Comparison of ENCODE assay signal across 15 cellular contexts in the genomic region with DNA sequence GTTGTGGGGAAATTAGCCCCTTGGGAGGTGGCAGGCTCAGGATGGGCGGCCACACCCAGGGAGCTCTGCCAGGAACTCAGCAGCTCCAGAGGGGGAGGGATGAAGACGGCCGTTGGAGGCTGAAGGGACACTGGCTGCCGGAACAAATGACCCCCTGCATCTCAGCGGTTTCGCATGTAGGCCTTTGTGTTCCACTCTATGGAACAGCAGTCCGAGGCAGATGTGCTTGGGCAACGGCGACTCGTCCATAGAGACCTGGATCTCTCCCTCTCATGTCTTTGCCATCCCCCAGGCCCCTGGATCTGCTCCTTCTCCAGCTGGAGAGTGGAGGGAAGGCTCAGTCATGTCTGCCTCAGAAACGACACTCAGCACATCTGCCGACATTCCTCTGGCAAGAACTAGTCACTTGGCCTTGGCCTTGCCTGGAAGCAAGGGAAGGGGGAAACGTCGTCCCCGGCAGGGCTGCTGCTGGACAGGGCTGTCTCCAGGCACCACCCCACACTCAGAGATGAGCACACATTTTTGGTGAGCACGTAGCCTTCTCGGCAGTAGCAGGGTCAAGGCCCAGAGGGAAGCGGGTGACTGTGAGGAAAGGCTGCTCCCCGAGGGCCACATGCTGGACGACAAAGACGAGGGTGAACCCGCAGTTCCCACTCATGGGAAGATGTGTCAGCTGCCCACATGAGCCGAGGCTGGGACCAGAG.
DNase-seq lines count a peak whose midpoint lies in the region; ATAC-seq and TF ChIP-seq lines count a peak whose summit lies in the region.
"Had no signal": no experiment of that assay in that cellular context is flagged by ENCODE, and none has a peak within 500 bp of the region (broad histone marks: within the 10 kb centered on the region; RNA-seq: fewer than 3 reads in every experiment).

No MANE protein-coding gene starts in this region.

- peaks cover 37% of the 10 kb centered on the region for H3K27me3 Mint-ChIP-seq in T-helper 17 cell
- H3K27me3 Mint-ChIP-seq: activated CD4-positive, alpha-beta memory T cell treated with anti-CD3 and anti-CD28 coated beads, Interleukin-2, amount 10 ng/mL, durations not matched to agents 7 days and 5 days had no signal

- POLR2A ChIA-PET in IMR-90 (lab: Charles Lee; ENCODE audit: unreplicated experiment): no interaction called here

- H2BK20ac ChIP-seq in IMR-90 (ENCODE audit: low read depth, low read length): peak overlapping the region; percentile 73

- TF ChIP-seq CTCF in IMR-90 (conservative IDR thresholded peaks at IDR 0.05; ENCODE audit: low read depth, low read length) (no peak), mucosa of descending colon (IDR thresholded peaks at IDR 0.05) (no peak), tibial nerve (IDR thresholded peaks at IDR 0.05) (no peak)

- peak overlapping the region; percentile 84 for H2BK120ac ChIP-seq in IMR-90 (ENCODE audit: low read depth, low read length)

- no peaks in the 10 kb centered on the region for H3K9me3 ChIP-seq in IMR-90 (ENCODE audit: control insufficient read depth, insufficient read depth, low read length)
- H3K9me3 ChIP-seq in mucosa of descending colon: no peaks in the 10 kb centered on the region
- H3K9me3 ChIP-seq in tibial nerve: no peaks in the 10 kb centered on the region
- H3K9me3 ChIP-seq in T-helper 17 cell (ENCODE audit: control insufficient read depth, low read length, poor library complexity, severe bottlenecking): no peaks in the 10 kb centered on the region
- H3K9me3 ChIP-seq: thoracic aorta had no signal

- peak overlapping the region; percentile 89 for H2AK5ac ChIP-seq in IMR-90 (ENCODE audit: low read depth, low read length)

- no peaks in the 10 kb centered on the region for H3K36me3 Mint-ChIP-seq in T-helper 17 cell (ENCODE audit: low read depth)

- peak overlapping the region; percentile 24; the same call in 1 of the 2 replicates for H4K5ac ChIP-seq in IMR-90 (ENCODE audit: low read depth, low read length)

- H3K23ac ChIP-seq in IMR-90 (ENCODE audit: low read depth, low read length): peak overlapping the region; percentile 48; the same call in 1 of the 2 replicates

- H3K9me1 ChIP-seq in IMR-90 (ENCODE audit: insufficient read depth, low read length): peaks cover 25% of the 10 kb centered on the region

- peak overlapping the region; percentile 67 for H4K91ac ChIP-seq in IMR-90 (ENCODE audit: insufficient read depth, low read depth, low read length)

- no peak overlapping the region for H3K4me2 ChIP-seq in IMR-90 (ENCODE audit: low read depth, low read length)

- H4K8ac ChIP-seq in IMR-90 (ENCODE audit: low read depth in 2 of 2, low read length in 2 of 2): peak overlapping the region; percentile 27 to 75; a peak in 3 of 4 replicates

- no peak overlapping the region for H3K27ac Mint-ChIP-seq in T-helper 17 cell
- H3K27ac Mint-ChIP-seq: activated CD4-positive, alpha-beta memory T cell treated with anti-CD3 and anti-CD28 coated beads, Interleukin-2, amount 10 ng/mL, durations not matched to agents 7 days and 5 days had no signal

- H3K4me3 ChIP-seq in IMR-90 (ENCODE audit: insufficient read depth, low read depth, low read length) (no peak overlapping the region), mucosa of descending colon (no peak overlapping the region), tibial nerve (no peak overlapping the region)
- H3K4me3 ChIP-seq: thoracic aorta had no signal

- peak overlapping the region; percentile 37; the same call in 1 of the 3 replicates for H2BK15ac ChIP-seq in IMR-90 (ENCODE audit: low read depth, low read length)

- peak overlapping the region; percentile 62 for H2BK5ac ChIP-seq in IMR-90 (ENCODE audit: low read depth, low read length, poor library complexity, severe bottlenecking)

- H3K27me3 ChIP-seq in IMR-90 (ENCODE audit: control insufficient read depth, insufficient read depth, low read length) (no peaks in the 10 kb centered on the region; the same call in none of the 2 replicates), tibial nerve (no peaks in the 10 kb centered on the region)

- H3K79me1 ChIP-seq in IMR-90 (ENCODE audit: low read depth in 1 of 2, low read length in 2 of 2): no peaks in the 10 kb centered on the region

- H3K36me3 ChIP-seq in IMR-90 (ENCODE audit: control insufficient read depth, insufficient read depth, low read length) (no peaks in the 10 kb centered on the region), mucosa of descending colon (ENCODE audit: low read depth) (no peaks in the 10 kb centered on the region), tibial nerve (no peaks in the 10 kb centered on the region)
- H3K36me3 ChIP-seq: thoracic aorta had no signal

- H3K4me1 ChIP-seq in IMR-90 (ENCODE audit: control insufficient read depth, insufficient read depth, low read length): peaks cover 11% of the 10 kb centered on the region
- H3K4me1 ChIP-seq in mucosa of descending colon (ENCODE audit: low read depth): no peaks in the 10 kb centered on the region
- peaks cover 0 to 23% (median 2%) of the 10 kb centered on the region in 4 donors for H3K4me1 ChIP-seq in tibial nerve

- peak overlapping the region; percentile 37; the same call in 1 of the 2 replicates for H3K27ac ChIP-seq in IMR-90 (ENCODE audit: insufficient read depth, low read length)
- peak overlapping the region; percentile 85 for H3K27ac ChIP-seq in epithelial cell of prostate
- H3K27ac ChIP-seq in tibial nerve: peak overlapping the region in 3 of 4 donors; percentile 19 to 66 (median 61)
- H3K27ac ChIP-seq: C4-2B, thoracic aorta had no signal

- in situ Hi-C loops in IMR-90 (cut with MboI; ENCODE audit: low sequenced_read_pairs): no loop called here

- WGBS in IMR-90 (ENCODE audit: extremely low coverage in 2 of 2, insufficient read length in 1 of 2), 2 experiments: 90% methylated on average over 6 of the region's 23 CpGs; no CpG with 5 or more reads in 1 of the 2 experiments
- 75 to 77% methylated on average over 20 to 23 of the region's 23 CpGs for WGBS in tibial nerve, 2 donors

- H3K18ac ChIP-seq in IMR-90 (ENCODE audit: low read depth, low read length): peak overlapping the region; percentile 37; the same call in 1 of the 2 replicates

- H3K4me3 Mint-ChIP-seq in T-helper 17 cell: no peak overlapping the region
- H3K4me3 Mint-ChIP-seq: activated CD4-positive, alpha-beta memory T cell treated with anti-CD3 and anti-CD28 coated beads, Interleukin-2, amount 10 ng/mL, durations not matched to agents 7 days and 5 days had no signal

- ATAC-seq in IMR-90 (ENCODE audit: low read depth): no peak
- ATAC-seq in mucosa of descending colon: peak; percentile 43
- no peak for ATAC-seq in T-helper 17 cell

- peak overlapping the region; percentile 68 for H2AFZ ChIP-seq in IMR-90 (replicated peaks; ENCODE audit: low read length, poor library complexity)

- no peaks in the 10 kb centered on the region for H3K4me1 Mint-ChIP-seq in T-helper 17 cell
- H3K4me1 Mint-ChIP-seq: activated CD4-positive, alpha-beta memory T cell treated with anti-CD3 and anti-CD28 coated beads, Interleukin-2, amount 10 ng/mL, durations not matched to agents 7 days and 5 days had no signal

- no peaks in the 10 kb centered on the region for H4K20me1 ChIP-seq in IMR-90 (ENCODE audit: insufficient read depth, low read length)

- H2AK9ac ChIP-seq in IMR-90 (replicated peaks; ENCODE audit: low read depth, low read length, poor library complexity): peak overlapping the region; percentile 65

- no peak for TF ChIP-seq EP300 in tibial nerve (IDR thresholded peaks at IDR 0.05)

- no peak overlapping the region for H3K56ac ChIP-seq in IMR-90 (ENCODE audit: extremely low read depth, insufficient read depth, low read length)

- intact Hi-C loops in IMR-90 (cut with micrococcal nuclease): no loop called here
- intact Hi-C loops in mucosa of descending colon (cut with DNase I, micrococcal nuclease): no loop called here

- H3K14ac ChIP-seq in IMR-90 (replicated peaks; ENCODE audit: low read depth, low read length): peak overlapping the region; percentile 29

- H3K9ac ChIP-seq in IMR-90 (ENCODE audit: low read depth, low read length): no peak overlapping the region

- TF ChIP-seq POLR2A in IMR-90 (IDR thresholded peaks at IDR 0.05; ENCODE audit: low read depth, low read length) (no peak), tibial nerve (IDR thresholded peaks at IDR 0.05) (no peak)

- CTCF ChIA-PET in IMR-90 (lab: Yijun Ruan, JAX): interaction anchor here (1.6 kb wide), 1 partner anchor 14 kb away, joined by 5 read pairs; no protein-coding TSS in a partner anchor

- BruUV-seq in IMR-90 (replicated peaks; lab: Mats Ljungman, UMichigan): no TSS peak

- dilution Hi-C loops in IMR-90 (cut with HindIII; ENCODE audit: low sequenced_read_pairs, unreplicated experiment): no loop called here

- DNase-seq in IMR-90 (no peak), epithelial cell of prostate (ENCODE audit: low read depth, low spot score) (no peak), mucosa of descending colon (peak in 1 of 3 donors; percentile 62), tibial nerve (ENCODE audit: low spot score in 2 of 2) (no peak), T-helper 17 cell (no peak), cortex of kidney (lab: John Stamatoyannopoulos, UW) (no peak), NOMO-1 treated with dmso at 0.1 percent for 144 hours (lab: John Stamatoyannopoulos, UW; ENCODE audit: unreplicated experiment) (no peak), foreskin melanocyte (no peak)
- DNase-seq: activated CD4-positive, alpha-beta memory T cell treated with anti-CD3 and anti-CD28 coated beads, Interleukin-2, amount 10 ng/mL, durations not matched to agents 7 days and 5 days; anterior cingulate cortex; DND-41; NCI-H2081; occipital lobe had no signal

- TF ChIP-seq RAD21 in IMR-90 (IDR thresholded peaks at IDR 0.05; ENCODE audit: low read length): no peak

- H3K4ac ChIP-seq in IMR-90 (ENCODE audit: low read depth, low read length): peak overlapping the region; percentile 71

TF ChIP-seq in IMR-90, 13 proteins besides CTCF, POLR2A, EP300 and RAD21:
- TF ChIP-seq, protein P1, sequence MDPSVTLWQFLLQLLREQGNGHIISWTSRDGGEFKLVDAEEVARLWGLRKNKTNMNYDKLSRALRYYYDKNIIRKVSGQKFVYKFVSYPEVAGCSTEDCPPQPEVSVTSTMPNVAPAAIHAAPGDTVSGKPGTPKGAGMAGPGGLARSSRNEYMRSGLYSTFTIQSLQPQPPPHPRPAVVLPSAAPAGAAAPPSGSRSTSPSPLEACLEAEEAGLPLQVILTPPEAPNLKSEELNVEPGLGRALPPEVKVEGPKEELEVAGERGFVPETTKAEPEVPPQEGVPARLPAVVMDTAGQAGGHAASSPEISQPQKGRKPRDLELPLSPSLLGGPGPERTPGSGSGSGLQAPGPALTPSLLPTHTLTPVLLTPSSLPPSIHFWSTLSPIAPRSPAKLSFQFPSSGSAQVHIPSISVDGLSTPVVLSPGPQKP (IDR thresholded peaks at IDR 0.05; ENCODE audit: borderline replicate concordance, low read depth, low read length): no peak
- TF ChIP-seq CEBPB (IDR thresholded peaks at IDR 0.05; ENCODE audit: low read depth, low read length) (no peak), RFX5 (IDR thresholded peaks at IDR 0.05; ENCODE audit: low read depth, low read length) (no peak)
